Comparison of ENCODE assay signal across 26 cellular contexts in the genomic region with DNA sequence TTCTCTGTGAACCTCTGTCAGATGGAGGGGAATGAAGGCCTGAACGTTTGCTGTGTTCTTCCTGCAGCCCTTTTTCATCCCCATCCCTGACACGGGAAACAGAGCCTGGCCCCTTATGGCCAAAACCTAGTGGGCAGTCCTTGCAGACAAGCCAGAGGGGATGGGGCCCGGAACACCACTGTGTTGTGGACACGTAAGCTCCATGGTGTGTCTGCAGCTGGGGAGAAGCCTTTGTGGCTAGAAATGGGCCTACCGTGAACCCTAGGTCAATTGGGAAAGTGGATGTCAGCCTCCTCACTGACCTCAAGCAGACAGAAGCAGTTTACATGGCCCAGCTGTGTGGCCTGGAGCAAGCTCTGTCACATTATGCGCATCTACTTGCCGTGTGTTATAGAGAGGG. TPM values are rescaled to one million over a fixed set of nuclear protein-coding genes. Genes with fewer than 3 reads are reported as not detected.
A peak's percentile ranks its signal among the peaks of the same experiment; 100 is the strongest.
DNase-seq lines count a peak whose midpoint lies in the region; ATAC-seq and TF ChIP-seq lines count a peak whose summit lies in the region.
"Had no signal": no experiment of that assay in that cellular context is flagged by ENCODE, and none has a peak within 500 bp of the region (broad histone marks: within the 10 kb centered on the region; RNA-seq: fewer than 3 reads in every experiment).

No MANE protein-coding gene starts in this region.

- H3K4me2 ChIP-seq in IMR-90 (ENCODE audit: low read depth, low read length) = no peak overlapping the region
- H3K4me2 ChIP-seq: A549; BLaER1 treated with 17β-estradiol and CSF1 and Interleukin-3, amounts not matched to agents 10 nM and 100 nM; KMS-11 had no signal

- H3K27ac ChIP-seq in left ventricle myocardium inferior (replicated peaks) (peak overlapping the region; percentile 19), right atrium auricular region (no peak overlapping the region), IMR-90 (ENCODE audit: insufficient read depth, low read length) (no peak overlapping the region), skeletal muscle tissue (ENCODE audit: low read depth, low read length) (peak overlapping the region; percentile 33)
- H3K27ac ChIP-seq: A549; BLaER1 treated with 17β-estradiol and CSF1 and Interleukin-3, amounts not matched to agents 10 nM and 100 nM; KMS-11 had no signal

- H3K36me3 ChIP-seq in left ventricle myocardium inferior (peaks cover 53% of the 10 kb centered on the region), right atrium auricular region (peaks cover 40% of the 10 kb centered on the region), IMR-90 (ENCODE audit: control insufficient read depth, insufficient read depth, low read length) (peaks cover 28% of the 10 kb centered on the region), skeletal muscle tissue (ENCODE audit: control insufficient read depth in 3 of 3, insufficient read depth in 3 of 3, low read length in 3 of 3) (peaks cover 42 to 47% (median 45%) of the 10 kb centered on the region in 3 donors)

- H3K27me3 ChIP-seq in left ventricle myocardium inferior (ENCODE audit: low read depth) (no peaks in the 10 kb centered on the region), right atrium auricular region (no peaks in the 10 kb centered on the region), IMR-90 (ENCODE audit: control insufficient read depth, insufficient read depth, low read length) (no peaks in the 10 kb centered on the region), skeletal muscle tissue (ENCODE audit: control insufficient read depth in 3 of 3, insufficient read depth in 3 of 3, low read length in 3 of 3) (peaks cover 0 to under 1% (median 0%) of the 10 kb centered on the region in 3 donors)
- H3K27me3 ChIP-seq: BLaER1 treated with 17β-estradiol and CSF1 and Interleukin-3, amounts not matched to agents 10 nM and 100 nM had no signal

- in situ Hi-C loops in IMR-90 (cut with MboI; ENCODE audit: low sequenced_read_pairs) = no loop called here

- H2AK9ac ChIP-seq in IMR-90 (replicated peaks; ENCODE audit: low read depth, low read length, poor library complexity) = peak overlapping the region; percentile 25

- H2AFZ ChIP-seq in IMR-90 (replicated peaks; ENCODE audit: low read length, poor library complexity) = no peak overlapping the region

- H4K8ac ChIP-seq in IMR-90 (ENCODE audit: low read depth in 2 of 2, low read length in 2 of 2) = no peak overlapping the region

- H4K91ac ChIP-seq in IMR-90 (ENCODE audit: insufficient read depth, low read depth, low read length) = no peak overlapping the region

- DNase-seq in left ventricle myocardium inferior (no peak), right atrium auricular region (ENCODE audit: low spot score) (no peak), IMR-90 (no peak), foreskin melanocyte (peak; percentile 5), ureter (ENCODE audit: low spot score) (no peak), NOMO-1 treated with dmso at 0.1 percent for 144 hours (lab: John Stamatoyannopoulos, UW; ENCODE audit: unreplicated experiment) (no peak)
- DNase-seq: AML-193; CD4-positive, alpha-beta T cell; DMS53; GOT3; HFFc6; MM.1S; NCI-H1694; NCI-H2029 treated with DMSO at 0.1 percent for 48 hours; NCI-H226; NCI-H510A; NCI-H69; OCI-M1; SHP77 had no signal

- H4K5ac ChIP-seq in IMR-90 (ENCODE audit: low read depth, low read length) = no peak overlapping the region

- H3K9me3 ChIP-seq in left ventricle myocardium inferior (replicated peaks) (no peaks in the 10 kb centered on the region), right atrium auricular region (no peaks in the 10 kb centered on the region), IMR-90 (ENCODE audit: control insufficient read depth, insufficient read depth, low read length) (no peaks in the 10 kb centered on the region), skeletal muscle tissue (ENCODE audit: control insufficient read depth in 3 of 3, low read length in 3 of 3) (no peaks in the 10 kb centered on the region)
- H3K9me3 ChIP-seq: A549; BLaER1 treated with 17β-estradiol and CSF1 and Interleukin-3, amounts not matched to agents 10 nM and 100 nM; HAP-1 had no signal

- TF ChIP-seq POLR2A in IMR-90 (IDR thresholded peaks at IDR 0.05; ENCODE audit: low read depth, low read length) = no peak

- H4K20me1 ChIP-seq in IMR-90 (ENCODE audit: insufficient read depth, low read length) = 0 out of 2 replicates have a peak, but pooled peaks cover 3% of the 10 kb centered on the region

- no TSS peak for BruUV-seq in IMR-90 (replicated peaks; lab: Mats Ljungman, UMichigan)

- no peaks in the 10 kb centered on the region for H3K9me1 ChIP-seq in IMR-90 (ENCODE audit: insufficient read depth, low read length)

- H3K9ac ChIP-seq in IMR-90 (ENCODE audit: low read depth, low read length) (no peak overlapping the region), skeletal muscle tissue (ENCODE audit: low read depth in 1 of 3, low read length in 3 of 3) (no peak overlapping the region)
- H3K9ac ChIP-seq: BLaER1 treated with 17β-estradiol and CSF1 and Interleukin-3, amounts not matched to agents 10 nM and 100 nM; KMS-11 had no signal

- WGBS in IMR-90 (ENCODE audit: extremely low coverage in 2 of 2, insufficient read length in 1 of 2), 2 experiments = 92% methylated on average over 4 of the region's 7 CpGs; no CpG with 5 or more reads in 1 of the 2 experiments

- no peak overlapping the region for H3K14ac ChIP-seq in IMR-90 (replicated peaks; ENCODE audit: low read depth, low read length)

- no peak overlapping the region for H2BK20ac ChIP-seq in IMR-90 (ENCODE audit: low read depth, low read length)

- no peak overlapping the region for H3K4ac ChIP-seq in IMR-90 (ENCODE audit: low read depth, low read length)

- H2BK5ac ChIP-seq in IMR-90 (ENCODE audit: low read depth, low read length, poor library complexity, severe bottlenecking) = no peak overlapping the region

- no peak for ATAC-seq in IMR-90 (ENCODE audit: low read depth)
- ATAC-seq: A549 had no signal

- no peak overlapping the region for H3K18ac ChIP-seq in IMR-90 (ENCODE audit: low read depth, low read length)

- H3K23ac ChIP-seq in IMR-90 (ENCODE audit: low read depth, low read length) = no peak overlapping the region

- H3K4me3 ChIP-seq in left ventricle myocardium inferior (no peak overlapping the region), right atrium auricular region (no peak overlapping the region), IMR-90 (ENCODE audit: insufficient read depth, low read depth, low read length) (no peak overlapping the region), skeletal muscle tissue (ENCODE audit: low read length in 3 of 3) (no peak overlapping the region)
- H3K4me3 ChIP-seq: A549; BLaER1 treated with 17β-estradiol and CSF1 and Interleukin-3, amounts not matched to agents 10 nM and 100 nM; HAP-1 had no signal

- POLR2A ChIA-PET in IMR-90 (lab: Charles Lee; ENCODE audit: unreplicated experiment) = no interaction called here

- dilution Hi-C loops in IMR-90 (cut with HindIII; ENCODE audit: low sequenced_read_pairs, unreplicated experiment) = no loop called here

- H3K4me1 ChIP-seq in left ventricle myocardium inferior = no peaks in the 10 kb centered on the region
- no peaks in the 10 kb centered on the region for H3K4me1 ChIP-seq in right atrium auricular region
- H3K4me1 ChIP-seq in IMR-90 (ENCODE audit: control insufficient read depth, insufficient read depth, low read length) = no peaks in the 10 kb centered on the region; the same call in 1 of the 2 replicates
- H3K4me1 ChIP-seq in skeletal muscle tissue (ENCODE audit: control insufficient read depth in 3 of 3, insufficient read depth in 3 of 3, low read length in 3 of 3) = no peaks in the 10 kb centered on the region
- H3K4me1 ChIP-seq: A549; BLaER1 treated with 17β-estradiol and CSF1 and Interleukin-3, amounts not matched to agents 10 nM and 100 nM; HAP-1 had no signal

- intact Hi-C loops in left ventricle myocardium inferior (cut with micrococcal nuclease) (no loop called here), IMR-90 (cut with micrococcal nuclease) (no loop called here)

- 0 out of 4 replicates have a peak, but pooled peaks cover 0 to 3% of the 10 kb centered on the region in 2 experiments for H3K79me1 ChIP-seq in IMR-90 (ENCODE audit: low read depth in 1 of 2, low read length in 2 of 2)

- TF ChIP-seq RAD21 in IMR-90 (IDR thresholded peaks at IDR 0.05; ENCODE audit: low read length) = no peak

- no peak overlapping the region for H3K56ac ChIP-seq in IMR-90 (ENCODE audit: extremely low read depth, insufficient read depth, low read length)

- no peak overlapping the region for H2BK120ac ChIP-seq in IMR-90 (ENCODE audit: low read depth, low read length)

- H2BK15ac ChIP-seq in IMR-90 (ENCODE audit: low read depth, low read length) = no peak overlapping the region

- no peak for TF ChIP-seq CTCF in left ventricle myocardium inferior (IDR thresholded peaks at IDR 0.05; ENCODE audit: borderline replicate concordance)
- no peak for TF ChIP-seq CTCF in right atrium auricular region (IDR thresholded peaks at IDR 0.05)
- no peak for TF ChIP-seq CTCF in IMR-90 (conservative IDR thresholded peaks at IDR 0.05; ENCODE audit: low read depth, low read length)

- CTCF ChIA-PET in IMR-90 (lab: Yijun Ruan, JAX) = no interaction called here

- no peak overlapping the region for H2AK5ac ChIP-seq in IMR-90 (ENCODE audit: low read depth, low read length)

TF ChIP-seq in IMR-90, 13 proteins besides CTCF, POLR2A, EP300 and RAD21 (continues in another document):
- TF ChIP-seq RFX5 (IDR thresholded peaks at IDR 0.05; ENCODE audit: low read depth, low read length) = no peak

RNA-seq across cellular contexts. Expression of a gene that starts 20.9 kb away (rescaled TPM):
- total RNA-seq in left ventricle myocardium inferior (5.1 TPM), right atrium auricular region (1 to 10 TPM; 3.9 to 4.0 TPM), IMR-90 (2012; rRNA removed) (6.1 and 6.3 TPM in 2 replicates), skeletal muscle tissue (5.2 TPM), ureter (6.2 TPM)
- 2.9 and 3.4 TPM in 2 replicates for polyA plus RNA-seq in IMR-90 (2012; rRNA removed)
- 2.4 and 2.5 TPM in 2 replicates for polyA plus RNA-seq in IMR-90 (2012; cell fraction: cytosol; rRNA removed)
- 0.87 and 0.99 TPM in 2 replicates for polyA plus RNA-seq in IMR-90 (2012; cell fraction: nucleus; rRNA removed; ENCODE audit: low replicate concordance)
- total RNA-seq: CD4-positive, alpha-beta T cell had no signal

RNA-seq across cellular contexts. Expression of a gene that starts 27.8 kb away (rescaled TPM):
- total RNA-seq in left ventricle myocardium inferior = 16.1 TPM
- total RNA-seq in right atrium auricular region = 10 to 100 TPM in 1 of 2 donors, 1 to 10 TPM in 1; 9.8 to 10.3 TPM
- 27.1 and 35.3 TPM in 2 replicates for total RNA-seq in IMR-90 (2012; rRNA removed)
- 18.0 and 21.6 TPM in 2 replicates for polyA plus RNA-seq in IMR-90 (2012; rRNA removed)
- polyA plus RNA-seq in IMR-90 (2012; cell fraction: cytosol; rRNA removed) = 5.4 and 11.6 TPM in 2 replicates
- 16.5 and 28.1 TPM in 2 replicates for polyA plus RNA-seq in IMR-90 (2012; cell fraction: nucleus; rRNA removed; ENCODE audit: low replicate concordance)
- 18.8 TPM for total RNA-seq in skeletal muscle tissue
- 24.8 TPM for total RNA-seq in ureter

RNA-seq across cellular contexts. Expression of a gene that starts 57.7 kb away (rescaled TPM):
- total RNA-seq in left ventricle myocardium inferior (0.14 TPM), right atrium auricular region (under 1 TPM; 0.43 to 0.70 TPM), IMR-90 (2012; rRNA removed) (not detected in 2 replicates), skeletal muscle tissue (not detected), ureter (14.9 TPM)
- polyA plus RNA-seq in IMR-90 (2012; rRNA removed) = not detected in 2 replicates
- polyA plus RNA-seq in IMR-90 (2012; cell fraction: cytosol; rRNA removed) = not detected in 2 replicates
- not detected in 2 replicates for polyA plus RNA-seq in IMR-90 (2012; cell fraction: nucleus; rRNA removed; ENCODE audit: low replicate concordance)
- total RNA-seq: Daoy, HFFc6, SK-MEL-5 had no signal
- polyA plus RNA-seq: A549 had no signal

Comparison
In these comparisons a context has a peak if more than half of its experiments do, and no peak if none do; other contexts are left out.
1. H3K27ac ChIP-seq: peak in left ventricle myocardium inferior (single experiment) and skeletal muscle tissue (single experiment); none in right atrium auricular region (0 of 2) and IMR-90 (single experiment).